ENCODE assay signal across 26 cellular contexts in genomic region chr21:43286196-43286595, GRCh38.
"Had no signal": no experiment of that assay in that cellular context is flagged by ENCODE, and none has a peak within 500 bp of the region (broad histone marks: within the 10 kb centered on the region; RNA-seq: fewer than 3 reads in every experiment).

No MANE protein-coding gene starts in this region.

- H3K9me3 ChIP-seq: Peyer's patch had no signal

- H3K27ac ChIP-seq: cardiac muscle cell, Peyer's patch, RWPE1 had no signal

- H3K27me3 ChIP-seq: cardiac muscle cell, Peyer's patch had no signal

- FAIRE-seq: astrocyte had no signal

- H3K36me3 ChIP-seq: cardiac muscle cell, Peyer's patch had no signal

- ATAC-seq: activated naive CD4-positive, alpha-beta T cell treated with anti-CD3 and anti-CD28 coated beads, Interleukin-2, amount 50 U/mL, for 72 hours; activated naive CD8-positive, alpha-beta T cell treated with anti-CD3 and anti-CD28 coated beads, Interleukin-2, amount 50 U/mL, for 24 hours; activated T-cell treated with anti-CD3 and anti-CD28 coated beads, Interleukin-2, amount 50 U/mL, for 4 hours; T-helper 17 cell had no signal

- DNase-seq: activated CD4-positive, alpha-beta memory T cell treated with anti-CD3 and anti-CD28 coated beads for 36 hours; activated CD4-positive, alpha-beta T cell treated with anti-CD3 and anti-CD28 coated beads, Interleukin-2, amount 10 ng/mL, durations not matched to agents 7 days and 5 days; activated CD4-positive, CD25-positive, alpha-beta regulatory T cell; activated CD8-positive, alpha-beta memory T cell treated with anti-CD3 and anti-CD28 coated beads for 24 hours; activated effector memory CD4-positive, alpha-beta T cell treated with anti-CD3 and anti-CD28 coated beads, Interleukin-2, amount 50 U/mL, for 16 hours; activated naive CD4-positive, alpha-beta T cell treated with Interleukin-2 at 50 U/mL for 16 hours; activated naive CD8-positive, alpha-beta T cell treated with anti-CD3 and anti-CD28 coated beads, Interleukin-2, amount 50 U/mL, for 24 hours; activated T-cell treated with anti-CD3 and anti-CD28 coated beads, Interleukin-2, amount 50 U/mL, for 4 hours; amniotic stem cell; KG1; MM.1S; NCI-H1105 treated with DMSO at 0.1 percent for 48 hours; NCI-H146; NCI-H187 treated with DMSO at 0.1 percent for 48 hours; NCI-H2081 treated with DMSO at 0.1 percent for 48 hours; NCI-H2227 treated with DMSO at 0.1 percent for 48 hours; NCI-H526 treated with DMSO at 0.1 percent for 48 hours; NCI-H82; Peyer's patch; SHP77; T-helper 17 cell; T-helper 9 cell had no signal

- H3K4me3 ChIP-seq: cardiac muscle cell, Peyer's patch had no signal
